Comparison of ENCODE assay signal across 8 cellular contexts in genomic region chr9:136343121-136343883, GRCh38. TPM values are rescaled to one million over a fixed set of nuclear protein-coding genes. Genes with fewer than 3 reads are reported as not detected.
DNase-seq lines count a peak whose midpoint lies in the region; ATAC-seq and TF ChIP-seq lines count a peak whose summit lies in the region.
"Had no signal": no experiment of that assay in that cellular context is flagged by ENCODE, and none has a peak within 500 bp of the region (broad histone marks: within the 10 kb centered on the region; RNA-seq: fewer than 3 reads in every experiment).

No MANE protein-coding gene starts in this region.

- no peak for TF ChIP-seq POLR2A in testis (IDR thresholded peaks at IDR 0.05)

- peak overlapping the region; percentile 50; the same call in 1 of the 2 replicates for H3K4me3 ChIP-seq in iPS-18c (ENCODE audit: insufficient read depth, low read depth, low read length)
- H3K4me3 ChIP-seq in testis: no peak overlapping the region

- H3K4me3 Mint-ChIP-seq in WTC11: peak overlapping the region; percentile 53

- H3K27ac Mint-ChIP-seq in WTC11: no peak overlapping the region

- CTCF ChIA-PET in WTC11 (lab: Charles Lee): interaction anchor here (0.6 to 3.3 kb wide), 5 partner anchors 20 to 724 kb away, joined by 3 to 33 read pairs (median 4); partner anchors contain the start of gene DNLZ

- no peak for TF ChIP-seq CTCF in WTC11 (IDR thresholded peaks at IDR 0.05)
- TF ChIP-seq CTCF in testis (IDR thresholded peaks at IDR 0.05): no peak

- H3K9me3 ChIP-seq in iPS-18c (ENCODE audit: control insufficient read depth, insufficient read depth, low read length) (peaks cover 2% of the 10 kb centered on the region), testis (no peaks in the 10 kb centered on the region)

- no peaks in the 10 kb centered on the region for H3K36me3 ChIP-seq in testis (ENCODE audit: low read depth, missing control alignments)

- DNase-seq in WTC11 (ENCODE audit: low spot score) (no peak), testis (peak; percentile 76), AG08396 (ENCODE audit: low spot score) (no peak), cerebellum (ENCODE audit: low spot score) (no peak)

- H3K4me1 ChIP-seq in testis: peaks cover 60% of the 10 kb centered on the region

- H3K27me3 ChIP-seq in testis: no peaks in the 10 kb centered on the region

- no peaks in the 10 kb centered on the region for H3K36me3 Mint-ChIP-seq in WTC11

- intact Hi-C loops in testis (cut with DNase I; ENCODE audit: low total_unique reads): no loop called here

- ATAC-seq in WTC11 (peak; percentile 4; the same call in 1 of the 2 replicates), HG02885 (IDR thresholded peaks at IDR 0.05; ENCODE audit: poor library complexity, unreplicated experiment) (no peak)

- H3K27me3 Mint-ChIP-seq in WTC11 (ENCODE audit: low read depth): no peaks in the 10 kb centered on the region

- POLR2A ChIA-PET in WTC11 (lab: Charles Lee): interaction anchor here (1.3 kb wide), 1 partner anchor 19 kb away, joined by 3 read pairs; no protein-coding TSS in a partner anchor

- 70 to 83% methylated on average over 9 to 23 of the region's 23 CpGs for WGBS in testis, 2 donors

- no peaks in the 10 kb centered on the region for H3K9me3 Mint-ChIP-seq in WTC11

- H3K27ac ChIP-seq in testis: peak overlapping the region; percentile 63 to 74

- no peaks in the 10 kb centered on the region for H3K4me1 Mint-ChIP-seq in WTC11

TF ChIP-seq in WTC11, 78 proteins besides CTCF, POLR2A, EP300 and RAD21 (continues in another document):
- TF ChIP-seq PRDM15 (CRISPR knock-in tag; IDR thresholded peaks at IDR 0.05): no peak
- no peak for TF ChIP-seq IRF1 (CRISPR knock-in tag; IDR thresholded peaks at IDR 0.05)
- TF ChIP-seq STAT6 (CRISPR knock-in tag; conservative IDR thresholded peaks at IDR 0.05; ENCODE audit: low read depth): no peak
- no peak for TF ChIP-seq CREB1 (CRISPR knock-in tag; IDR thresholded peaks at IDR 0.05)
- no peak for TF ChIP-seq AFF4 (CRISPR knock-in tag; IDR thresholded peaks at IDR 0.05; ENCODE audit: borderline replicate concordance)
- no peak for TF ChIP-seq NFATC4 (CRISPR knock-in tag; IDR thresholded peaks at IDR 0.05)
- TF ChIP-seq MLX (CRISPR knock-in tag; IDR thresholded peaks at IDR 0.05): no peak
- no peak for TF ChIP-seq PRRX2 (CRISPR knock-in tag; IDR thresholded peaks at IDR 0.05)
- no peak for TF ChIP-seq MAX (CRISPR knock-in tag; IDR thresholded peaks at IDR 0.05)
- no peak for TF ChIP-seq OVOL2 (CRISPR knock-in tag; IDR thresholded peaks at IDR 0.05; ENCODE audit: borderline replicate concordance)
- TF ChIP-seq TP53 (CRISPR knock-in tag; IDR thresholded peaks at IDR 0.05): no peak

RNA-seq across cellular contexts. Expression of gene GPSM1, which starts 16.0 kb away (rescaled TPM):
- total RNA-seq in WTC11 (2021) (14.2 to 16.2 TPM (median 16.2 TPM) in 3 replicates), testis (100 to 1,000 TPM in 1 of 2 donors, 10 to 100 TPM in 1; 84.4 to 101 TPM), cerebellum (48.0 TPM)
- polyA plus RNA-seq in testis (ENCODE audit: insufficient read depth, low read depth, low replicate concordance): 33.5 TPM

RNA-seq across cellular contexts. Expression of gene DNLZ, which starts 20.2 kb away (rescaled TPM):
- 13.5 to 17.2 TPM (median 15.0 TPM) in 3 replicates for total RNA-seq in WTC11 (2021)
- 10 to 100 TPM; 48.2 to 51.1 TPM for total RNA-seq in testis
- 14.0 TPM for polyA plus RNA-seq in testis (ENCODE audit: insufficient read depth, low read depth, low replicate concordance)
- total RNA-seq in cerebellum: 6.5 TPM

RNA-seq across cellular contexts. Expression of gene CARD9, which starts 30.2 kb away (rescaled TPM):
- 0.76 to 0.96 TPM (median 0.96 TPM) in 3 replicates for total RNA-seq in WTC11 (2021)
- total RNA-seq in testis: 1 to 10 TPM; 3.5 to 3.7 TPM
- polyA plus RNA-seq in testis (ENCODE audit: insufficient read depth, low read depth, low replicate concordance): 1.8 TPM
- total RNA-seq in cerebellum: 1.9 TPM

RNA-seq across cellular contexts. Expression of gene CCDC187, which starts 39.4 kb away (rescaled TPM):
- total RNA-seq in WTC11 (2021) (0.02 to 0.04 TPM in 2 of 3 replicates, not detected in the other), testis (10 to 100 TPM; 13.8 to 61.5 TPM), cerebellum (0.09 TPM)
- 33.4 TPM for polyA plus RNA-seq in testis (ENCODE audit: insufficient read depth, low read depth, low replicate concordance)
- total RNA-seq: bronchial epithelial cell; T-helper 2 cell treated with Interferon-gamma antibody and Interleukin-4, amounts not matched to agents 100 ng/mL and 5 ng/mL, for 36 hours had no signal

RNA-seq across cellular contexts. Expression of gene SNAPC4, which starts 56.7 kb away (rescaled TPM):
- total RNA-seq in WTC11 (2021): 18.9 to 22.8 TPM (median 20.0 TPM) in 3 replicates
- total RNA-seq in testis: 10 to 100 TPM; 29.5 to 35.9 TPM
- polyA plus RNA-seq in testis (ENCODE audit: insufficient read depth, low read depth, low replicate concordance): 21.2 TPM
- total RNA-seq in cerebellum: 6.3 TPM
